In the genomic region with DNA sequence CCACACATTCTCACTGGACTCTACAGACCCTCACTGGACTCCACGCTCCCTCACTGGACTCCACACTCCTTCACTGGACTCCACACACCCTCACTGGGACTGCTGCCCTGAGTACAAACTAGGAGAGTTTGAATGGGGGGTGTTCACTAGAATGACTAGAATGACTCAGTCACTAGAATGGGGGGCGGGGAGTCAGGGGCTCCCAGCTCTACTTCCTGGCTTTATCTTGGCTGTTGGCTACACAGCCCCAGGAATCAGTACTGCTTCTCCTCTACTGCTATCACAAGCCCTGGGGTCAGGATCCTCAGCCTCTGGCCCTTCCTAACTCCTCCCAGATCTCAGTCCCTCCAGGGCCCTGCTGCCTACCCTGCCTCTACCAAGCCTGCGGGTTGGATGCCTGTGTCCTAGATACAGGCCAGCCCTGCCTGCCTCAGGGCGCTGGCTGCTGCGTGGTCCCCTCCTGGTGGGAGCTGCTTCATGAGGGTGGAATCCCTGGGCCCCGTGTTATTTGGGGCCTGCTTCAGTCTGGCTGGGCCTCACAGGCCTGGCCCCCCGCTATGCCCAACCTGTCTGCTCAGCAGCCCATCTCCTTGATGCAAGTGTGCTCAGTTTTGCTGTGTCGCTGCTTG, we compare ENCODE assay signal across 8 cellular contexts. TPM values are rescaled to one million over a fixed set of nuclear protein-coding genes. Genes with fewer than 3 reads are reported as not detected.
DNase-seq lines count a peak whose midpoint lies in the region; ATAC-seq and TF ChIP-seq lines count a peak whose summit lies in the region.

No MANE protein-coding gene starts in this region.

- H2AFZ ChIP-seq in DND-41 (ENCODE audit: low read depth, low read length) = no peak overlapping the region

- H3K9me3 ChIP-seq in DND-41 (ENCODE audit: insufficient read depth, low read length, severe bottlenecking) (no peaks in the 10 kb centered on the region), gastroesophageal sphincter (no peaks in the 10 kb centered on the region)
- H3K9me3 ChIP-seq in naive thymus-derived CD4-positive, alpha-beta T cell (ENCODE audit: control insufficient read depth in 2 of 3, low read length in 3 of 3) = no peaks in the 10 kb centered on the region

- peak overlapping the region in 7 of 9 donors; percentile 34 to 90 (median 56) for H3K27ac Mint-ChIP-seq in naive thymus-derived CD4-positive, alpha-beta T cell

- WGBS in gastroesophageal sphincter (ENCODE audit: low coverage in 1 of 2), 2 donors = 60% methylated on average over 1 of the region's 8 CpGs; no CpG with 5 or more reads in 1 of the 2 donors

- TF ChIP-seq EP300 in gastroesophageal sphincter (IDR thresholded peaks at IDR 0.05) = no peak

- no peak overlapping the region for H3K9ac ChIP-seq in DND-41 (ENCODE audit: low read depth, low read length)

- peak overlapping the region in 1 of 10 donors; percentile 38 for H3K4me3 Mint-ChIP-seq in naive thymus-derived CD4-positive, alpha-beta T cell

- POLR2A ChIA-PET in naive thymus-derived CD4-positive, alpha-beta T cell (lab: Charles Lee) = interaction anchor here (0.6 to 6.0 kb wide), 4 partner anchors 30 to 104 kb away, joined by 3 to 80 read pairs (median 28); no protein-coding TSS in a partner anchor

- peaks cover 39% of the 10 kb centered on the region for H4K20me1 ChIP-seq in DND-41 (ENCODE audit: insufficient read depth, low read length)

- no peak for TF ChIP-seq POLR2A in gastroesophageal sphincter (IDR thresholded peaks at IDR 0.05)

- H3K4me1 Mint-ChIP-seq in naive thymus-derived CD4-positive, alpha-beta T cell = peaks cover 25 to 43% (median 33%) of the 10 kb centered on the region in 7 donors

- H3K27ac ChIP-seq in DND-41 (ENCODE audit: low read length) = peak overlapping the region; percentile 23
- H3K27ac ChIP-seq in HL-60 (replicated peaks) = peak overlapping the region; percentile 15; the same call in 1 of the 2 replicates
- H3K27ac ChIP-seq in naive thymus-derived CD4-positive, alpha-beta T cell (ENCODE audit: low read depth, low read length) = no peak overlapping the region
- no peak overlapping the region for H3K27ac ChIP-seq in gastroesophageal sphincter

- TF ChIP-seq CTCF in DND-41 (IDR thresholded peaks at IDR 0.05; ENCODE audit: borderline replicate concordance, extremely low read depth, low read length, poor library complexity, severe bottlenecking) (no peak), HL-60 (IDR thresholded peaks at IDR 0.05; ENCODE audit: insufficient read depth, low read length) (no peak), astrocyte of the spinal cord (IDR thresholded peaks at IDR 0.05; ENCODE audit: low read depth, low read length) (no peak), gastroesophageal sphincter (IDR thresholded peaks at IDR 0.05) (no peak)

- peaks cover 29% of the 10 kb centered on the region for H3K4me1 ChIP-seq in DND-41 (ENCODE audit: insufficient read depth, low read length)
- peaks cover 28 to 34% of the 10 kb centered on the region in 2 donors for H3K4me1 ChIP-seq in naive thymus-derived CD4-positive, alpha-beta T cell (ENCODE audit: control insufficient read depth in 2 of 2, insufficient read depth in 2 of 2, low read length in 2 of 2)
- H3K4me1 ChIP-seq in gastroesophageal sphincter = peaks cover 0 to 45% (median 33%) of the 10 kb centered on the region in 3 donors

- ATAC-seq in DND-41 (ENCODE audit: insufficient read depth, low read depth) (no peak), gastroesophageal sphincter (no peak)
- no peak for ATAC-seq in naive thymus-derived CD4-positive, alpha-beta T cell

- H3K36me3 ChIP-seq in DND-41 (ENCODE audit: insufficient read depth, low read length) (peaks cover 41% of the 10 kb centered on the region), gastroesophageal sphincter (peaks cover 0 to 27% of the 10 kb centered on the region in 2 donors)
- H3K36me3 ChIP-seq in naive thymus-derived CD4-positive, alpha-beta T cell (ENCODE audit: control insufficient read depth in 2 of 3, insufficient read depth in 3 of 3, low read length in 3 of 3) = peaks cover 12 to 27% (median 15%) of the 10 kb centered on the region in 3 experiments

- DNase-seq in DND-41 = peak; percentile 32
- no peak for DNase-seq in HL-60 (ENCODE audit: low read depth in 1 of 2, low spot score in 1 of 2)
- DNase-seq in astrocyte of the spinal cord (ENCODE audit: low read depth, low spot score) = peak; percentile 46
- no peak for DNase-seq in naive thymus-derived CD4-positive, alpha-beta T cell
- DNase-seq in activated gamma-delta T cell (lab: John Stamatoyannopoulos, UW) = no peak
- DNase-seq in activated CD4-positive, CD25-positive, alpha-beta regulatory T cell (lab: John Stamatoyannopoulos, UW) = no peak
- no peak for DNase-seq in NCI-H510A treated with DMSO at 0.1 percent for 48 hours (lab: John Stamatoyannopoulos, UW)

- intact Hi-C loops in naive thymus-derived CD4-positive, alpha-beta T cell (cut with micrococcal nuclease) = loop anchor here (1.0 to 2.0 kb wide), 5 partner anchors 29 to 104 kb away; no protein-coding TSS in a partner anchor

- H3K27me3 ChIP-seq in DND-41 (ENCODE audit: insufficient read depth, low read length, poor library complexity) = no peaks in the 10 kb centered on the region
- H3K27me3 ChIP-seq in HL-60 (ENCODE audit: insufficient read depth, poor library complexity, severe bottlenecking) = no peaks in the 10 kb centered on the region
- no peaks in the 10 kb centered on the region for H3K27me3 ChIP-seq in naive thymus-derived CD4-positive, alpha-beta T cell (ENCODE audit: control insufficient read depth in 2 of 2, insufficient read depth in 2 of 2, low read length in 2 of 2)
- no peaks in the 10 kb centered on the region for H3K27me3 ChIP-seq in gastroesophageal sphincter

- H3K4me2 ChIP-seq in DND-41 (ENCODE audit: insufficient read depth, low read length) = no peak overlapping the region

- CTCF ChIA-PET in naive thymus-derived CD4-positive, alpha-beta T cell (lab: Charles Lee) = interaction anchor here (0.6 to 12.1 kb wide), 6 partner anchors 9 to 104 kb away, joined by 3 to 475 read pairs (median 16); no protein-coding TSS in a partner anchor

- no peaks in the 10 kb centered on the region for H3K27me3 Mint-ChIP-seq in naive thymus-derived CD4-positive, alpha-beta T cell

- H3K4me3 ChIP-seq in DND-41 (ENCODE audit: low read depth in 1 of 2, low read length in 2 of 2) (no peak overlapping the region), HL-60 (replicated peaks; ENCODE audit: insufficient read depth, low read length) (no peak overlapping the region), astrocyte of the spinal cord (ENCODE audit: low read depth, low read length) (no peak overlapping the region), gastroesophageal sphincter (no peak overlapping the region)
- no peak overlapping the region for H3K4me3 ChIP-seq in naive thymus-derived CD4-positive, alpha-beta T cell (ENCODE audit: low read length)

- in situ Hi-C loops in astrocyte of the spinal cord (cut with HindIII; ENCODE audit: low sequenced_read_pairs) = no loop called here

- peaks cover 10 to 25% (median 21%) of the 10 kb centered on the region in 5 donors for H3K36me3 Mint-ChIP-seq in naive thymus-derived CD4-positive, alpha-beta T cell

- peaks cover 37% of the 10 kb centered on the region for H3K79me2 ChIP-seq in DND-41 (ENCODE audit: insufficient read depth, low read length)

- H3K9me3 Mint-ChIP-seq in naive thymus-derived CD4-positive, alpha-beta T cell = peaks cover 0 to 11% (median 0%) of the 10 kb centered on the region in 11 donors

RNA-seq across cellular contexts. Expression of gene PTMA, which starts 7.8 kb away (rescaled TPM):
- total RNA-seq in naive thymus-derived CD4-positive, alpha-beta T cell = 1,000 to 10,000 TPM; 1,211 to 1,988 (median 1,290) TPM
- 1,000 to 10,000 TPM; 1,543 to 2,051 TPM for polyA plus RNA-seq in naive thymus-derived CD4-positive, alpha-beta T cell
- 100 to 1,000 TPM; 683 to 866 (median 805) TPM for total RNA-seq in gastroesophageal sphincter

Comparison
In these comparisons a context has a peak if more than half of its experiments do, and no peak if none do; other contexts are left out.
1. DNase-seq: peak in DND-41 (single experiment) and astrocyte of the spinal cord (single experiment); none in HL-60 (0 of 2), naive thymus-derived CD4-positive, alpha-beta T cell (0 of 9), activated gamma-delta T cell (single experiment), activated CD4-positive, CD25-positive, alpha-beta regulatory T cell (0 of 4) and NCI-H510A treated with DMSO at 0.1 percent for 48 hours (single experiment).
2. H3K27ac ChIP-seq: peak in DND-41 (single experiment) and HL-60 (single experiment); none in naive thymus-derived CD4-positive, alpha-beta T cell (single experiment) and gastroesophageal sphincter (0 of 4).